Comparison of ENCODE assay signal across 26 cellular contexts in the genomic region with DNA sequence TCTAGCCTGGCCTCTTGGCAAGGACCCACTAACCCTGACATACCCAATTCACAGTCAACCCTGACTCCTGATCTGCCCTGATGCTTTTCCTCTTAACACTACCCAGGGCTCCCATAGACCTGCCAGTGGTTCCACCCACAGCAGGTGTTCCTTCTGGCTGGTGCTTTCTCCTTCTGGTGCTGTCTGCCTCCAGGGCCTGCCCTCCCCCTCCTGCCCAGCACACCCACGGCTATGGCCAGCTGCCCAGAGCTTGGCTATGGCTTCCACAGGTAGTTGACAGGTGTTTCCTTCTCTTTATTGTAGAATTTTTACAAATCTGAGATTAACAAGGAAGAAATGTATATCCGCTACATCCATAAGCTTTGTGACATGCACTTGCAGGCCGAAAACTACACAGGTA. TPM values are rescaled to one million over a fixed set of nuclear protein-coding genes. Genes with fewer than 3 reads are reported as not detected.
A peak's percentile ranks its signal among the peaks of the same experiment; 100 is the strongest.
DNase-seq lines count a peak whose midpoint lies in the region; ATAC-seq and TF ChIP-seq lines count a peak whose summit lies in the region.
"Had no signal": no experiment of that assay in that cellular context is flagged by ENCODE, and none has a peak within 500 bp of the region (broad histone marks: within the 10 kb centered on the region; RNA-seq: fewer than 3 reads in every experiment).

No MANE protein-coding gene starts in this region.

- H3K27ac ChIP-seq in angular gyrus (ENCODE audit: low read depth, low read length): peak overlapping the region; percentile 35
- no peak overlapping the region for H3K27ac ChIP-seq in CD8-positive, alpha-beta T cell (ENCODE audit: low read depth, low read length)
- H3K27ac ChIP-seq: 22Rv1, cardiac muscle cell, neural progenitor cell, transverse colon had no signal

- DNase-seq in DMS 273 (lab: John Stamatoyannopoulos, UW; ENCODE audit: unreplicated experiment) (peak; percentile 27), DMS 273 treated with DMSO at 0.1 percent for 48 hours (lab: John Stamatoyannopoulos, UW) (no peak), NCI-H1092 (lab: John Stamatoyannopoulos, UW) (peak; percentile 25), mucosa of descending colon (peak in 1 of 3 donors; percentile 12), NCI-H510A treated with DMSO at 0.1 percent for 48 hours (lab: John Stamatoyannopoulos, UW) (no peak)
- no peak for DNase-seq in activated naive CD4-positive, alpha-beta T cell treated with Interleukin-2 at 50 U/mL for 16 hours
- no peak for DNase-seq in CD8-positive, alpha-beta T cell
- DNase-seq: activated CD4-positive, alpha-beta T cell treated with anti-CD3 and anti-CD28 coated beads for 36 hours; activated naive CD4-positive, alpha-beta T cell treated with anti-CD3 and anti-CD28 coated beads for 36 hours; activated T-cell treated with anti-CD3 and anti-CD28 coated beads, Interleukin-2, amount 50 U/mL, for 48 hours; amniotic stem cell; CD4-positive, alpha-beta T cell; dermis blood vessel endothelial cell; GF-D8; GOT3; mammary epithelial cell; NK-92 treated with Interleukin-12 subunit alpha and Interleukin-12 subunit beta, amount 100 ng/mL, for 24 hours; posterior cingulate gyrus; T-helper 1 cell; transverse colon had no signal

- peak; percentile 63 for ATAC-seq in mucosa of descending colon
- no peak for ATAC-seq in CD8-positive, alpha-beta T cell
- ATAC-seq: activated CD4-positive, alpha-beta T cell treated with anti-CD3 and anti-CD28 coated beads for 36 hours; sciatic nerve had no signal

- no peak overlapping the region for H3K4me3 Mint-ChIP-seq in CD8-positive, alpha-beta T cell
- H3K4me3 Mint-ChIP-seq: activated CD4-positive, alpha-beta T cell treated with anti-CD3 and anti-CD28 coated beads for 36 hours; activated naive CD4-positive, alpha-beta T cell treated with anti-CD3 and anti-CD28 coated beads for 36 hours; CD4-positive, alpha-beta T cell; neural progenitor cell; stimulated activated naive CD8-positive, alpha-beta T cell treated with anti-CD3 and anti-CD28 coated beads, Interleukin-15, Interleukin-2, amounts not matched to agents 100 ng/mL and 50 ng/mL, for 24 hours had no signal

- no peaks in the 10 kb centered on the region for H3K36me3 ChIP-seq in mucosa of descending colon (ENCODE audit: low read depth)
- no peaks in the 10 kb centered on the region for H3K36me3 ChIP-seq in CD8-positive, alpha-beta T cell (ENCODE audit: insufficient read depth, low read length)
- H3K36me3 ChIP-seq: cardiac muscle cell, neural progenitor cell, transverse colon had no signal

- H3K4me3 ChIP-seq in mucosa of descending colon: no peak overlapping the region
- no peak overlapping the region for H3K4me3 ChIP-seq in CD8-positive, alpha-beta T cell (ENCODE audit: low read depth, low read length)
- H3K4me3 ChIP-seq: cardiac muscle cell, neural progenitor cell, transverse colon had no signal

- H3K27ac Mint-ChIP-seq in CD8-positive, alpha-beta T cell: no peak overlapping the region
- H3K27ac Mint-ChIP-seq: activated CD4-positive, alpha-beta T cell treated with anti-CD3 and anti-CD28 coated beads for 36 hours; activated naive CD4-positive, alpha-beta T cell treated with anti-CD3 and anti-CD28 coated beads for 36 hours; CD4-positive, alpha-beta T cell; neural progenitor cell; stimulated activated naive CD8-positive, alpha-beta T cell treated with anti-CD3 and anti-CD28 coated beads, Interleukin-15, Interleukin-2, amounts not matched to agents 100 ng/mL and 50 ng/mL, for 24 hours had no signal

- no peaks in the 10 kb centered on the region for H3K4me1 Mint-ChIP-seq in CD8-positive, alpha-beta T cell (ENCODE audit: low read depth)
- H3K4me1 Mint-ChIP-seq: activated CD4-positive, alpha-beta T cell treated with anti-CD3 and anti-CD28 coated beads for 36 hours had no signal

- no peaks in the 10 kb centered on the region for H3K27me3 ChIP-seq in CD8-positive, alpha-beta T cell (ENCODE audit: insufficient read depth, low read length)
- H3K27me3 ChIP-seq: cardiac muscle cell, neural progenitor cell, transverse colon had no signal

- TF ChIP-seq CTCF in mucosa of descending colon (IDR thresholded peaks at IDR 0.05): no peak
- no peak for TF ChIP-seq CTCF in CD8-positive, alpha-beta T cell (IDR thresholded peaks at IDR 0.05)

- POLR2A ChIA-PET in CD8-positive, alpha-beta T cell (lab: Charles Lee): no interaction called here

- H3K4me1 ChIP-seq in mucosa of descending colon (ENCODE audit: low read depth): no peaks in the 10 kb centered on the region
- no peaks in the 10 kb centered on the region for H3K4me1 ChIP-seq in CD8-positive, alpha-beta T cell (ENCODE audit: insufficient read depth, low read length)

- CTCF ChIA-PET in CD8-positive, alpha-beta T cell (lab: Charles Lee): interaction anchor here (1.0 kb wide), 1 partner anchor 14 kb away, joined by 3 read pairs; no protein-coding TSS in a partner anchor

- no peaks in the 10 kb centered on the region for H3K9me3 Mint-ChIP-seq in CD8-positive, alpha-beta T cell
- H3K9me3 Mint-ChIP-seq: activated naive CD4-positive, alpha-beta T cell treated with anti-CD3 and anti-CD28 coated beads for 36 hours; CD4-positive, alpha-beta T cell; neural progenitor cell; stimulated activated naive CD8-positive, alpha-beta T cell treated with anti-CD3 and anti-CD28 coated beads, Interleukin-15, Interleukin-2, amounts not matched to agents 100 ng/mL and 50 ng/mL, for 24 hours had no signal

- H3K9me3 ChIP-seq in mucosa of descending colon: no peaks in the 10 kb centered on the region
- no peaks in the 10 kb centered on the region for H3K9me3 ChIP-seq in CD8-positive, alpha-beta T cell (ENCODE audit: low read length)
- H3K9me3 ChIP-seq: transverse colon had no signal

- H3K36me3 Mint-ChIP-seq in CD8-positive, alpha-beta T cell: peaks cover 8% of the 10 kb centered on the region

- H3K27me3 Mint-ChIP-seq in CD8-positive, alpha-beta T cell (ENCODE audit: low read depth): no peaks in the 10 kb centered on the region
- H3K27me3 Mint-ChIP-seq: activated CD4-positive, alpha-beta T cell treated with anti-CD3 and anti-CD28 coated beads for 36 hours; CD4-positive, alpha-beta T cell; stimulated activated naive CD8-positive, alpha-beta T cell treated with anti-CD3 and anti-CD28 coated beads, Interleukin-15, Interleukin-2, amounts not matched to agents 100 ng/mL and 50 ng/mL, for 24 hours had no signal

- intact Hi-C loops in mucosa of descending colon (cut with DNase I, micrococcal nuclease): no loop called here
- intact Hi-C loops in CD8-positive, alpha-beta T cell (cut with DNase I, micrococcal nuclease): no loop called here

RNA-seq across cellular contexts. Expression of a gene that starts 46.5 kb away (rescaled TPM):
- total RNA-seq in mucosa of descending colon: 10 to 100 TPM; 35.4 to 91.1 (median 47.2) TPM
- total RNA-seq in CD8-positive, alpha-beta T cell: 10 to 100 TPM; 32.2 to 35.0 TPM

RNA-seq across cellular contexts. Expression of a gene that starts 52.5 kb away (rescaled TPM):
- total RNA-seq in mucosa of descending colon: 10 to 100 TPM; 28.5 to 35.0 (median 28.8) TPM
- total RNA-seq in CD8-positive, alpha-beta T cell: 10 to 100 TPM; 29.5 to 29.8 TPM

Comparison
In these comparisons a context has a peak if more than half of its experiments do, and no peak if none do; other contexts are left out.
1. DNase-seq: peak in DMS 273 (single experiment) and NCI-H1092 (single experiment); none in DMS 273 treated with DMSO at 0.1 percent for 48 hours (single experiment), NCI-H510A treated with DMSO at 0.1 percent for 48 hours (single experiment), activated naive CD4-positive, alpha-beta T cell treated with Interleukin-2 at 50 U/mL for 16 hours (single experiment) and CD8-positive, alpha-beta T cell (0 of 7).